ENCODE assay signal across 21 cellular contexts in the genomic region with DNA sequence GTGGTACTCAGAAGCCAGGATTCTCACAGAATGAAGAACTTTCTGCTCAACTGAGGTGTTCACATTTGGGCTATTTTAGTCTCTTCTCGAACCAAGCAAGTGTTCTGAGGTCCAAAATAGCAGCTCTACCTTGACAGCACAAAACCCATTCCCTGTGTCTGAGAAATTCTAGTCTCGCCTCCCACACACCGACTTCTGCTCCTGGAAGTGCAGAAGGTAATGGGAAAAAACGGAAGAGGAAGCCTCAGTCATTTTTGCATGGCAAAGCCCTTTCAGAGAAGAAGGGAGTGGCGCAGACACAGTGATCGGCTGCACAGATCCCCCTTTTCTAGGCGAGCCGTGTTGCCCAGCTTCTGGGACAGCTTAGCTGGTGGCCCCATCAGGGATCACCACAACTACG.
"Had no signal": no experiment of that assay in that cellular context is flagged by ENCODE, and none has a peak within 500 bp of the region (broad histone marks: within the 10 kb centered on the region; RNA-seq: fewer than 3 reads in every experiment).

No MANE protein-coding gene starts in this region.

- ATAC-seq: natural killer cell; right cardiac atrium; sciatic nerve; stimulated activated naive B cell treated with anti-CD40 and anti-IgM and Interleukin-4, amounts not matched to agents 10 μg/mL and 1 μg/mL and 100 μg/mL, for 72 hours had no signal

- H3K4me3 ChIP-seq: hepatocyte, left ventricle myocardium inferior, lung, neural progenitor cell, ovary, skin epidermis, tibial nerve, vagina had no signal

- H3K4me1 ChIP-seq: left ventricle myocardium inferior, neural progenitor cell, tibial nerve, vagina had no signal

- H3K27me3 ChIP-seq: hepatocyte, neural progenitor cell, neutrophil, ovary, tibial nerve, vagina had no signal

- H3K36me3 ChIP-seq: neural progenitor cell, ovary had no signal

- H3K9me3 ChIP-seq: neutrophil, ovary, tibial nerve had no signal

- H3K27ac ChIP-seq: hepatocyte, left ventricle myocardium inferior, neural progenitor cell, neutrophil, ovary, skin epidermis, tibial nerve, vagina had no signal

- DNase-seq: left ventricle myocardium inferior; mesendoderm; naive B cell; natural killer cell; nephron progenitor cell; ovary; retina; right cardiac atrium; stimulated activated CD4-positive, alpha-beta T cell treated with anti-CD3 and anti-CD28 coated beads, Interleukin-12 subunit alpha, Interleukin-12 subunit beta, amount 100 ng/mL, for 4 hours; stimulated activated CD4-positive, alpha-beta T cell treated with anti-CD3 and anti-CD28 coated beads, Interleukin-15, amount 100 ng/mL, for 24 hours; stimulated activated CD4-positive, alpha-beta T cell treated with anti-CD3 and anti-CD28 coated beads, Interleukin-2, amount 100 ng/mL, for 24 hours; stimulated activated CD4-positive, alpha-beta T cell treated with anti-CD3 and anti-CD28 coated beads, Interleukin-4, amount 100 ng/mL, for 1 hour; stimulated activated naive B cell treated with anti-CD40 and anti-IgM and Interleukin-4, amounts not matched to agents 10 μg/mL and 1 μg/mL and 100 μg/mL, for 72 hours had no signal
